Comparison of ENCODE assay signal across 15 cellular contexts in the genomic region with DNA sequence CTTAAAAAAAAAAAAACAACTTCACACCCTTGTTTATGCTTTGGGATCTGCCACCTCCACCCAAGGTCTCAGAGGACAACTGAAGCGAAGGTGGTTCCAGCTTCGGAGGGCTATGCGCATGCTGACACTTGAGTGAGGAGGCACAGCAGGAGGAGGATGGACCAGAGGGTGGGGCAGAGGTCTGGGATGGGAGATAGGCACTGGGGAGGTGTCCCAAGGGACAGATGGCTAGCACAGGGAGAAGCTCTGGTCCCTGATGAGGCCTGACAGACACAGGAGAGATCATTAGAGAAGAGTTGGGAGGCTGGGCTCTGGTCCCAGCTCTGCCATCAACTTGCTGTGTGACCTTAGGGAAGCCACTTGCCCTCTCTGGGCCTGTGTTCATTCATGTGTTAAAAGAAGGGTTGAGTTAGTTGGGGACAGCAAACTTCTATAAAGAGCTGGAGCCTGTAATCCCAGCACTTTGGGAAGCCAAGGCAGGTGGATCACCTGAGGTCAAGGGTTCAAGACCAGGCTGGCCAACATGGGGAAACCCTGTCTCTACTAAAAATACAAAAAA. TPM values are rescaled to one million over a fixed set of nuclear protein-coding genes. Genes with fewer than 3 reads are reported as not detected.
DNase-seq lines count a peak whose midpoint lies in the region; ATAC-seq, FAIRE-seq and TF ChIP-seq lines count a peak whose summit lies in the region.
"Had no signal": no experiment of that assay in that cellular context is flagged by ENCODE, and none has a peak within 500 bp of the region (broad histone marks: within the 10 kb centered on the region; RNA-seq: fewer than 3 reads in every experiment).

No MANE protein-coding gene starts in this region.

- no peak for DNase-seq in A549 (ENCODE audit: low read depth in 1 of 2, low spot score in 1 of 2)
- DNase-seq in HUDEP-2 (lab: John Stamatoyannopoulos, UW; ENCODE audit: unreplicated experiment in 76 of 76), result peak in 72 of 76 experiments; percentile 12 to 91 (median 67)
- peak; percentile 48 to 82 (median 64) for DNase-seq in K562 (ENCODE audit: extremely low read depth in 1 of 4, low spot score in 3 of 4)
- DNase-seq in HepG2 (ENCODE audit: low spot score), result no peak
- DNase-seq in SHP77 treated with DMSO at 0.1 percent for 48 hours (lab: John Stamatoyannopoulos, UW), result no peak
- DNase-seq in NOMO-1 (lab: John Stamatoyannopoulos, UW; ENCODE audit: unreplicated experiment in 2 of 2), result no peak
- DNase-seq: C1 segment of cervical spinal cord; CD4-positive, alpha-beta memory T cell; DMS79; H7 had no signal

- H4K20me1 ChIP-seq in K562 (replicated peaks; ENCODE audit: control insufficient read depth, insufficient read depth, low read length), result no peaks in the 10 kb centered on the region
- no peaks in the 10 kb centered on the region for H4K20me1 ChIP-seq in HepG2 (ENCODE audit: insufficient read depth, low read length)

- CTCF ChIA-PET in A549 (lab: Yijun Ruan, JAX), result interaction anchor here (0.6 to 1.9 kb wide), 5 partner anchors 11 to 110 kb away, joined by 3 to 8 read pairs (median 6); no protein-coding TSS in a partner anchor
- CTCF ChIA-PET in K562 (lab: Yijun Ruan, JAX; ENCODE audit: low intra/inter-chr PET ratio), result no interaction called here
- CTCF ChIA-PET in HepG2 (lab: Yijun Ruan, JAX; ENCODE audit: low intra/inter-chr PET ratio, low total read pairs), result no interaction called here

- ATAC-seq in A549 (no peak), K562 (no peak; the same call in 2 of the 3 replicates), HepG2 (no peak), HG03108 (IDR thresholded peaks at IDR 0.05; ENCODE audit: unreplicated experiment) (no peak), gastroesophageal sphincter (no peak)
- ATAC-seq: GM23338 had no signal

- H3K9ac ChIP-seq in K562 (ENCODE audit: insufficient read depth in 1 of 2, low read depth in 2 of 2, low read length in 2 of 2) (no peak overlapping the region; a peak in 1 of 4 replicates), HepG2 (ENCODE audit: insufficient read depth, low read depth, low read length) (no peak overlapping the region)

- peaks cover 4% of the 10 kb centered on the region for H3K9me1 ChIP-seq in K562 (ENCODE audit: control insufficient read depth, insufficient read depth, low read length)

- TF ChIP-seq CTCF in A549 (IDR thresholded peaks at IDR 0.05) (no peak), K562 (IDR thresholded peaks at IDR 0.05 in 2 of 3, conservative IDR thresholded peaks at IDR 0.05 in 1 of 3; ENCODE audit: insufficient read depth in 2 of 3, low read depth in 1 of 3, low read length in 3 of 3) (no peak), HepG2 (CRISPR knock-in tag; IDR thresholded peaks at IDR 0.05) (no peak), gastroesophageal sphincter (IDR thresholded peaks at IDR 0.05) (no peak)

- H3K9me3 ChIP-seq in A549, result no peaks in the 10 kb centered on the region
- no peaks in the 10 kb centered on the region; the same call in 1 of the 2 replicates for H3K9me3 ChIP-seq in K562 (replicated peaks; ENCODE audit: control insufficient read depth, insufficient read depth, low read depth, low read length)
- H3K9me3 ChIP-seq in HepG2 (ENCODE audit: low read length), result no peaks in the 10 kb centered on the region
- no peaks in the 10 kb centered on the region for H3K9me3 ChIP-seq in gastroesophageal sphincter

- FAIRE-seq in A549 (lab: Jason Lieb, UNC), result no peak
- FAIRE-seq in K562 (lab: Jason Lieb, UNC), result no peak
- no peak for FAIRE-seq in HepG2 (lab: Jason Lieb, UNC)
- FAIRE-seq: GM12891, HTR-8/SVneo had no signal

- no peak for TF ChIP-seq EP300 in A549 (IDR thresholded peaks at IDR 0.05)
- TF ChIP-seq EP300 in K562 (IDR thresholded peaks at IDR 0.05; ENCODE audit: low read length), result no peak
- no peak for TF ChIP-seq EP300 in HepG2 (IDR thresholded peaks at IDR 0.05; ENCODE audit: low read depth in 2 of 2, low read length in 2 of 2)
- TF ChIP-seq EP300 in HepG2 (CRISPR knock-in tag; IDR thresholded peaks at IDR 0.05; ENCODE audit: borderline replicate concordance), result no peak
- no peak for TF ChIP-seq EP300 in gastroesophageal sphincter (IDR thresholded peaks at IDR 0.05)

- WGBS in A549 (ENCODE audit: missing lambda C conversion rate), result 95% methylated on average over 3 of the region's 3 CpGs
- WGBS in K562 (ENCODE audit: insufficient coverage, low coverage, missing lambda C conversion rate), result 70% methylated on average over 3 of the region's 3 CpGs
- WGBS in HepG2 (ENCODE audit: low lambda C conversion rate), result 98% methylated on average over 3 of the region's 3 CpGs
- WGBS in gastroesophageal sphincter (ENCODE audit: low coverage in 1 of 2), 2 donors, result 83 to 95% methylated on average over 1 to 3 of the region's 3 CpGs

- in situ Hi-C loops in K562 (cut with MboI) (no loop called here), HepG2 (cut with HindIII; ENCODE audit: extremely low pct_ligation_motif_present, low pct_unique_long_range_greater_than_20kb) (no loop called here)

- peaks cover 94% of the 10 kb centered on the region; the same call in 2 of the 3 replicates for H3K36me3 ChIP-seq in K562 (ENCODE audit: control insufficient read depth, insufficient read depth, low read length)
- peaks cover 4 to 47% of the 10 kb centered on the region in 2 experiments; a peak in 4 of 5 replicates for H3K36me3 ChIP-seq in HepG2 (replicated peaks in 1 of 2; ENCODE audit: control insufficient read depth in 1 of 2, insufficient read depth in 2 of 2, low read length in 2 of 2)
- H3K36me3 ChIP-seq in gastroesophageal sphincter, result no peaks in the 10 kb centered on the region

- no peak for TF ChIP-seq POLR2A in A549 (IDR thresholded peaks at IDR 0.05; ENCODE audit: low read length)
- no peak for TF ChIP-seq POLR2A in K562 (conservative IDR thresholded peaks at IDR 0.05)
- no peak for TF ChIP-seq POLR2A in HepG2 (IDR thresholded peaks at IDR 0.05; ENCODE audit: insufficient read depth in 1 of 2, low read depth in 2 of 2, low read length in 2 of 2)
- TF ChIP-seq POLR2A in gastroesophageal sphincter (IDR thresholded peaks at IDR 0.05), result no peak

- no peak overlapping the region for H2AFZ ChIP-seq in K562 (ENCODE audit: low read depth, low read length)
- no peak overlapping the region for H2AFZ ChIP-seq in HepG2 (ENCODE audit: low read length)
- H2AFZ ChIP-seq: GM23338 had no signal

- no peaks in the 10 kb centered on the region for H3K27me3 ChIP-seq in K562 (ENCODE audit: control insufficient read depth in 2 of 2, insufficient read depth in 2 of 2, low read length in 2 of 2)
- H3K27me3 ChIP-seq in HepG2 (ENCODE audit: control insufficient read depth in 1 of 2, insufficient read depth in 2 of 2, low read length in 2 of 2), result no peaks in the 10 kb centered on the region
- no peaks in the 10 kb centered on the region for H3K27me3 ChIP-seq in gastroesophageal sphincter

- H3K4me3 ChIP-seq in A549, result no peak overlapping the region
- no peak overlapping the region for H3K4me3 ChIP-seq in K562
- H3K4me3 ChIP-seq in HepG2 (replicated peaks in 1 of 3; ENCODE audit: insufficient read depth in 1 of 3, low read depth in 2 of 3, low read length in 3 of 3), result no peak overlapping the region
- H3K4me3 ChIP-seq in gastroesophageal sphincter, result no peak overlapping the region
- H3K4me3 ChIP-seq: GM23338 had no signal

- H3K4me2 ChIP-seq in A549, result no peak overlapping the region
- no peak overlapping the region for H3K4me2 ChIP-seq in K562 (ENCODE audit: insufficient read depth, low read length)
- H3K4me2 ChIP-seq in HepG2 (ENCODE audit: low read depth, low read length), result no peak overlapping the region
- H3K4me2 ChIP-seq: GM23338 had no signal

- H3K79me2 ChIP-seq in K562 (ENCODE audit: control insufficient read depth, insufficient read depth, low read length) (no peaks in the 10 kb centered on the region), HepG2 (ENCODE audit: insufficient read depth, low read length) (no peaks in the 10 kb centered on the region)

- intact Hi-C loops in K562 (cut with micrococcal nuclease) (no loop called here), HepG2 (cut with micrococcal nuclease; ENCODE audit: unreplicated experiment) (no loop called here)

- POLR2A ChIA-PET in A549 (lab: Yijun Ruan, JAX), result no interaction called here
- POLR2A ChIA-PET in K562 (lab: Yijun Ruan, JAX), result interaction anchor here (0.6 to 6.0 kb wide), 6 partner anchors 8 to 187 kb away, joined by 3 to 65 read pairs (median 4); no protein-coding TSS in a partner anchor
- POLR2A ChIA-PET in HepG2 (lab: Yijun Ruan, JAX), result no interaction called here

- H3K4me1 ChIP-seq in A549 (no peaks in the 10 kb centered on the region), K562 (replicated peaks in 1 of 2; ENCODE audit: control insufficient read depth in 2 of 2, insufficient read depth in 2 of 2, low read length in 2 of 2) (no peaks in the 10 kb centered on the region; a peak in 3 of 5 replicates), HepG2 (ENCODE audit: insufficient read depth, low read length) (no peaks in the 10 kb centered on the region), gastroesophageal sphincter (no peaks in the 10 kb centered on the region)

- no peak overlapping the region for H3K27ac ChIP-seq in A549
- H3K27ac ChIP-seq in K562 (ENCODE audit: extremely low read depth, low read depth, low read length), result no peak overlapping the region
- no peak overlapping the region for H3K27ac ChIP-seq in HepG2 (ENCODE audit: extremely low read length, insufficient read depth, low read length)
- no peak overlapping the region for H3K27ac ChIP-seq in gastroesophageal sphincter

- no peak for TF ChIP-seq RAD21 in A549 (conservative IDR thresholded peaks at IDR 0.05 in 1 of 2, IDR thresholded peaks at IDR 0.05 in 1 of 2)
- TF ChIP-seq RAD21 in K562 (CRISPR knock-in tag; conservative IDR thresholded peaks at IDR 0.05 in 1 of 2, IDR thresholded peaks at IDR 0.05 in 1 of 2), result no peak
- no peak for TF ChIP-seq RAD21 in HepG2 (CRISPR knock-in tag; IDR thresholded peaks at IDR 0.05)

- BruUV-seq in K562 (replicated peaks; lab: Mats Ljungman, UMichigan) (no TSS peak), HepG2 (replicated peaks; lab: Mats Ljungman, UMichigan) (no TSS peak)

RNA-seq across cellular contexts. Expression of gene E2F2, which starts 16.8 kb away (rescaled TPM):
- 0.90 and 1.6 TPM in 2 replicates for polyA plus RNA-seq in A549 (2011; rRNA removed)
- 1.8 and 2.4 TPM in 2 replicates for polyA plus RNA-seq in A549 (2012; cell fraction: cytosol; rRNA removed)
- 6.3 and 9.0 TPM in 2 replicates for polyA plus RNA-seq in A549 (2012; cell fraction: nucleus; rRNA removed)
- 3.4 to 3.9 TPM (median 3.4 TPM) in 3 replicates for polyA plus RNA-seq in A549 (2017; fragmentation: RNase III; extraction: RNeasy Plus Mini Kit Qiagen cat#74134 plus additional on column Dnase treatment)
- 3.0 and 3.3 TPM in 2 replicates for polyA minus RNA-seq in A549 (2011; rRNA and poly(A)+ RNA removed)
- total RNA-seq in K562 (2011; cell fraction: chromatin; rRNA removed; ENCODE audit: low replicate concordance), result 29.6 and 39.0 TPM in 2 replicates
- 13.2 and 15.8 TPM in 2 replicates for total RNA-seq in K562 (2011; cell fraction: nucleolus; rRNA removed)
- total RNA-seq in K562 (2011; cell fraction: nucleoplasm; rRNA removed), result 21.7 and 23.2 TPM in 2 replicates
- total RNA-seq in K562 (2014; rRNA removed), result 14.9 and 19.9 TPM in 2 replicates
- total RNA-seq in K562 (2014; rRNA removed; fragmentation: Illumina TruSeq; extraction: Trizol), result 11.0 and 11.4 TPM in 2 replicates
- total RNA-seq in K562 (2015; rRNA removed; fragmentation: Illumina TruSeq; extraction: Trizol), result 11.7 and 12.0 TPM in 2 replicates
- 22.5 and 25.3 TPM in 2 replicates for total RNA-seq in K562 (2021)
- polyA plus RNA-seq in K562 (2011; rRNA removed), result 3.1 and 4.2 TPM in 2 replicates
- polyA plus RNA-seq in K562 (2011; cell fraction: cytosol; rRNA removed), result 3.0 and 3.9 TPM in 2 replicates
- polyA plus RNA-seq in K562 (2011; cell fraction: nucleus; rRNA removed), result 8.1 and 9.2 TPM in 2 replicates
- 9.2 and 10.2 TPM in 2 replicates for polyA plus RNA-seq in K562 (2012)
- polyA plus RNA-seq in K562 (2014; fragmentation: Illumina TruSeq; extraction: Trizol), result 14.3 and 16.1 TPM in 2 replicates
- polyA plus RNA-seq in K562 (2014; fragmentation: Nextera tagmentation; extraction: Ambion mirVana), result 1 to 10 TPM; 3.8 to 4.0 TPM
- polyA plus RNA-seq in K562 (2014; rRNA removed), result 10.1 and 10.3 TPM in 2 replicates
- polyA minus RNA-seq in K562 (2011; rRNA and poly(A)+ RNA removed), result 3.5 and 4.7 TPM in 2 replicates
- polyA minus RNA-seq in K562 (2011; cell fraction: cytosol; rRNA and poly(A)+ RNA removed), result 5.8 and 6.5 TPM in 2 replicates
- polyA minus RNA-seq in K562 (2011; cell fraction: nucleus; rRNA and poly(A)+ RNA removed), result 5.1 and 8.9 TPM in 2 replicates
- 5.7 and 6.6 TPM in 2 replicates for total RNA-seq in HepG2 (2016; rRNA removed; fragmentation: Illumina TruSeq; extraction: Trizol)
- total RNA-seq in HepG2 (2016; cell fraction: cytosol; rRNA removed; fragmentation: Illumina TruSeq; extraction: Trizol; ENCODE audit: low read depth), result 1.1 and 1.3 TPM in 2 replicates
- total RNA-seq in HepG2 (2016; cell fraction: insoluble cytoplasmic fraction; rRNA removed; fragmentation: Illumina TruSeq; extraction: Trizol), result 4.9 and 6.0 TPM in 2 replicates
- 2.6 TPM in 2 replicates for total RNA-seq in HepG2 (2016; cell fraction: membrane; rRNA removed; fragmentation: Illumina TruSeq; extraction: Trizol)
- total RNA-seq in HepG2 (2016; cell fraction: nucleus; rRNA removed; fragmentation: Illumina TruSeq; extraction: Trizol), result 5.1 and 7.1 TPM in 2 replicates
- 0.50 and 0.65 TPM in 2 replicates for polyA plus RNA-seq in HepG2 (2011; rRNA removed)
- polyA plus RNA-seq in HepG2 (2011; cell fraction: cytosol; rRNA removed), result 0.29 and 0.35 TPM in 2 replicates
- polyA plus RNA-seq in HepG2 (2011; cell fraction: nucleus; rRNA removed), result 1.9 TPM in 2 replicates
- polyA plus RNA-seq in HepG2 (2012), result 0.63 and 1.4 TPM in 2 replicates
- polyA plus RNA-seq in HepG2 (2016; cell fraction: cytosol; fragmentation: Illumina TruSeq; extraction: Trizol; ENCODE audit: low read depth), result 0.24 and 0.26 TPM in 2 replicates
- polyA plus RNA-seq in HepG2 (2016; cell fraction: insoluble cytoplasmic fraction; fragmentation: Illumina TruSeq; extraction: Trizol; ENCODE audit: low read depth), result 3.4 and 4.2 TPM in 2 replicates
- polyA plus RNA-seq in HepG2 (2016; cell fraction: membrane; fragmentation: Illumina TruSeq; extraction: Trizol; ENCODE audit: low read depth), result 0.62 and 0.69 TPM in 2 replicates
- polyA plus RNA-seq in HepG2 (2016; cell fraction: nucleus; fragmentation: Illumina TruSeq; extraction: Trizol; ENCODE audit: insufficient read depth, low read depth), result 12.8 and 14.2 TPM in 2 replicates
- polyA minus RNA-seq in HepG2 (2011; rRNA and poly(A)+ RNA removed; ENCODE audit: low replicate concordance), result 1.8 and 19.5 TPM in 2 replicates
- polyA minus RNA-seq in HepG2 (2011; cell fraction: cytosol; rRNA and poly(A)+ RNA removed), result 0.79 and 1.1 TPM in 2 replicates
- polyA minus RNA-seq in HepG2 (2011; cell fraction: nucleus; rRNA and poly(A)+ RNA removed), result 0.87 and 1.3 TPM in 2 replicates
- total RNA-seq in gastroesophageal sphincter, result under 1 TPM in 2 of 4 donors, not detected in 2; 0.08 to 0.17 TPM

RNA-seq across cellular contexts. Expression of gene ASAP3, which starts 30.2 kb away (rescaled TPM):
- 5.2 and 5.6 TPM in 2 replicates for polyA plus RNA-seq in A549 (2011; rRNA removed)
- polyA plus RNA-seq in A549 (2012; cell fraction: cytosol; rRNA removed), result 4.3 and 5.6 TPM in 2 replicates
- polyA plus RNA-seq in A549 (2012; cell fraction: nucleus; rRNA removed), result 19.5 and 21.2 TPM in 2 replicates
- polyA plus RNA-seq in A549 (2017; fragmentation: RNase III; extraction: RNeasy Plus Mini Kit Qiagen cat#74134 plus additional on column Dnase treatment), result 3.9 to 4.9 TPM (median 4.0 TPM) in 3 replicates
- polyA minus RNA-seq in A549 (2011; rRNA and poly(A)+ RNA removed), result 10.3 and 10.7 TPM in 2 replicates
- 34.4 and 65.3 TPM in 2 replicates for total RNA-seq in K562 (2011; cell fraction: chromatin; rRNA removed; ENCODE audit: low replicate concordance)
- 32.2 and 34.5 TPM in 2 replicates for total RNA-seq in K562 (2011; cell fraction: nucleolus; rRNA removed)
- total RNA-seq in K562 (2011; cell fraction: nucleoplasm; rRNA removed), result 33.9 and 40.0 TPM in 2 replicates
- total RNA-seq in K562 (2014; rRNA removed), result 19.0 and 23.0 TPM in 2 replicates
- total RNA-seq in K562 (2014; rRNA removed; fragmentation: Illumina TruSeq; extraction: Trizol), result 14.3 and 14.8 TPM in 2 replicates
- total RNA-seq in K562 (2015; rRNA removed; fragmentation: Illumina TruSeq; extraction: Trizol), result 15.7 and 17.4 TPM in 2 replicates
- total RNA-seq in K562 (2021), result 27.6 and 31.2 TPM in 2 replicates
- polyA plus RNA-seq in K562 (2011; rRNA removed), result 16.1 and 25.4 TPM in 2 replicates
- 17.1 and 17.2 TPM in 2 replicates for polyA plus RNA-seq in K562 (2011; cell fraction: cytosol; rRNA removed)
- 63.8 and 76.4 TPM in 2 replicates for polyA plus RNA-seq in K562 (2011; cell fraction: nucleus; rRNA removed)
- polyA plus RNA-seq in K562 (2012), result 17.6 and 38.9 TPM in 2 replicates
- 21.3 and 22.3 TPM in 2 replicates for polyA plus RNA-seq in K562 (2014; fragmentation: Illumina TruSeq; extraction: Trizol)
- 1 to 10 TPM; 1.7 to 2.8 TPM for polyA plus RNA-seq in K562 (2014; fragmentation: Nextera tagmentation; extraction: Ambion mirVana)
- 17.9 and 20.3 TPM in 2 replicates for polyA plus RNA-seq in K562 (2014; rRNA removed)
- 16.7 and 24.0 TPM in 2 replicates for polyA minus RNA-seq in K562 (2011; rRNA and poly(A)+ RNA removed)
- polyA minus RNA-seq in K562 (2011; cell fraction: cytosol; rRNA and poly(A)+ RNA removed), result 15.0 TPM in 2 replicates
- 10.9 and 21.7 TPM in 2 replicates for polyA minus RNA-seq in K562 (2011; cell fraction: nucleus; rRNA and poly(A)+ RNA removed)
- 28.6 and 37.0 TPM in 2 replicates for total RNA-seq in HepG2 (2016; rRNA removed; fragmentation: Illumina TruSeq; extraction: Trizol)
- 2.7 and 3.4 TPM in 2 replicates for total RNA-seq in HepG2 (2016; cell fraction: cytosol; rRNA removed; fragmentation: Illumina TruSeq; extraction: Trizol; ENCODE audit: low read depth)
- total RNA-seq in HepG2 (2016; cell fraction: insoluble cytoplasmic fraction; rRNA removed; fragmentation: Illumina TruSeq; extraction: Trizol), result 22.9 and 36.7 TPM in 2 replicates
- 11.2 and 12.2 TPM in 2 replicates for total RNA-seq in HepG2 (2016; cell fraction: membrane; rRNA removed; fragmentation: Illumina TruSeq; extraction: Trizol)
- 38.3 and 42.3 TPM in 2 replicates for total RNA-seq in HepG2 (2016; cell fraction: nucleus; rRNA removed; fragmentation: Illumina TruSeq; extraction: Trizol)
- polyA plus RNA-seq in HepG2 (2011; rRNA removed), result 32.6 and 39.4 TPM in 2 replicates
- 15.0 and 17.0 TPM in 2 replicates for polyA plus RNA-seq in HepG2 (2011; cell fraction: cytosol; rRNA removed)
- 159 and 182 TPM in 2 replicates for polyA plus RNA-seq in HepG2 (2011; cell fraction: nucleus; rRNA removed)
- polyA plus RNA-seq in HepG2 (2012), result 11.8 and 19.4 TPM in 2 replicates
- polyA plus RNA-seq in HepG2 (2016; cell fraction: cytosol; fragmentation: Illumina TruSeq; extraction: Trizol; ENCODE audit: low read depth), result 1.9 and 2.7 TPM in 2 replicates
- 17.8 and 23.3 TPM in 2 replicates for polyA plus RNA-seq in HepG2 (2016; cell fraction: insoluble cytoplasmic fraction; fragmentation: Illumina TruSeq; extraction: Trizol; ENCODE audit: low read depth)
- 5.9 and 6.1 TPM in 2 replicates for polyA plus RNA-seq in HepG2 (2016; cell fraction: membrane; fragmentation: Illumina TruSeq; extraction: Trizol; ENCODE audit: low read depth)
- polyA plus RNA-seq in HepG2 (2016; cell fraction: nucleus; fragmentation: Illumina TruSeq; extraction: Trizol; ENCODE audit: insufficient read depth, low read depth), result 81.5 and 89.0 TPM in 2 replicates
- 8.3 and 44.4 TPM in 2 replicates for polyA minus RNA-seq in HepG2 (2011; rRNA and poly(A)+ RNA removed; ENCODE audit: low replicate concordance)
- polyA minus RNA-seq in HepG2 (2011; cell fraction: cytosol; rRNA and poly(A)+ RNA removed), result 11.9 and 18.9 TPM in 2 replicates
- 19.4 and 24.2 TPM in 2 replicates for polyA minus RNA-seq in HepG2 (2011; cell fraction: nucleus; rRNA and poly(A)+ RNA removed)
- 10 to 100 TPM; 21.3 to 37.7 (median 31.0) TPM for total RNA-seq in gastroesophageal sphincter

RNA-seq across cellular contexts. Expression of gene ID3, which starts 45.1 kb away (rescaled TPM):
- polyA plus RNA-seq in A549 (2011; rRNA removed) (171 and 193 TPM in 2 replicates), A549 (2017; fragmentation: RNase III; extraction: RNeasy Plus Mini Kit Qiagen cat#74134 plus additional on column Dnase treatment) (209 to 336 TPM (median 288 TPM) in 3 replicates), K562 (2011; rRNA removed) (28.6 and 59.8 TPM in 2 replicates), K562 (2014; fragmentation: Illumina TruSeq; extraction: Trizol) (23.5 and 30.8 TPM in 2 replicates), K562 (2014; fragmentation: Nextera tagmentation; extraction: Ambion mirVana) (10 to 100 TPM in 1 of 2 experiments, 1 to 10 TPM in 1; 6.8 to 13.2 TPM), K562 (2014; rRNA removed) (44.4 and 54.2 TPM in 2 replicates), HepG2 (2011; rRNA removed) (34.9 and 64.8 TPM in 2 replicates)
- 847 and 922 TPM in 2 replicates for polyA plus RNA-seq in A549 (2012; cell fraction: cytosol; rRNA removed)
- polyA plus RNA-seq in A549 (2012; cell fraction: nucleus; rRNA removed), result 1,068 and 1,236 TPM in 2 replicates
- 142 and 176 TPM in 2 replicates for polyA minus RNA-seq in A549 (2011; rRNA and poly(A)+ RNA removed)
- 41.1 and 121 TPM in 2 replicates for total RNA-seq in K562 (2011; cell fraction: chromatin; rRNA removed; ENCODE audit: low replicate concordance)
- 126 and 137 TPM in 2 replicates for total RNA-seq in K562 (2011; cell fraction: nucleolus; rRNA removed)
- total RNA-seq in K562 (2011; cell fraction: nucleoplasm; rRNA removed), result 87.5 and 98.1 TPM in 2 replicates
- total RNA-seq in K562 (2014; rRNA removed) (50.9 and 59.4 TPM in 2 replicates), K562 (2014; rRNA removed; fragmentation: Illumina TruSeq; extraction: Trizol) (12.6 and 17.2 TPM in 2 replicates), K562 (2015; rRNA removed; fragmentation: Illumina TruSeq; extraction: Trizol) (17.7 and 20.4 TPM in 2 replicates), K562 (2021) (42.2 and 44.8 TPM in 2 replicates), HepG2 (2016; rRNA removed; fragmentation: Illumina TruSeq; extraction: Trizol) (67.8 and 115 TPM in 2 replicates), gastroesophageal sphincter (100 to 1,000 TPM; 144 to 270 (median 221) TPM)
- 78.3 and 218 TPM in 2 replicates for polyA plus RNA-seq in K562 (2011; cell fraction: cytosol; rRNA removed)
- polyA plus RNA-seq in K562 (2011; cell fraction: nucleus; rRNA removed), result 52.1 and 90.3 TPM in 2 replicates
- polyA plus RNA-seq in K562 (2012), result 63.0 and 66.6 TPM in 2 replicates
- 9.7 and 17.8 TPM in 2 replicates for polyA minus RNA-seq in K562 (2011; rRNA and poly(A)+ RNA removed)
- polyA minus RNA-seq in K562 (2011; cell fraction: cytosol; rRNA and poly(A)+ RNA removed), result 23.9 and 44.6 TPM in 2 replicates
- polyA minus RNA-seq in K562 (2011; cell fraction: nucleus; rRNA and poly(A)+ RNA removed), result 65.3 and 68.1 TPM in 2 replicates
- total RNA-seq in HepG2 (2016; cell fraction: cytosol; rRNA removed; fragmentation: Illumina TruSeq; extraction: Trizol; ENCODE audit: low read depth), result 119 and 126 TPM in 2 replicates
- 65.6 and 120 TPM in 2 replicates for total RNA-seq in HepG2 (2016; cell fraction: insoluble cytoplasmic fraction; rRNA removed; fragmentation: Illumina TruSeq; extraction: Trizol)
- 79.8 and 82.4 TPM in 2 replicates for total RNA-seq in HepG2 (2016; cell fraction: membrane; rRNA removed; fragmentation: Illumina TruSeq; extraction: Trizol)
- 82.3 and 85.6 TPM in 2 replicates for total RNA-seq in HepG2 (2016; cell fraction: nucleus; rRNA removed; fragmentation: Illumina TruSeq; extraction: Trizol)
- polyA plus RNA-seq in HepG2 (2011; cell fraction: cytosol; rRNA removed), result 40.3 and 106 TPM in 2 replicates
- polyA plus RNA-seq in HepG2 (2011; cell fraction: nucleus; rRNA removed), result 50.4 and 124 TPM in 2 replicates
- 19.1 and 19.4 TPM in 2 replicates for polyA plus RNA-seq in HepG2 (2012)
- polyA plus RNA-seq in HepG2 (2016; cell fraction: cytosol; fragmentation: Illumina TruSeq; extraction: Trizol; ENCODE audit: low read depth), result 19.4 and 20.9 TPM in 2 replicates
- 67.3 and 67.6 TPM in 2 replicates for polyA plus RNA-seq in HepG2 (2016; cell fraction: insoluble cytoplasmic fraction; fragmentation: Illumina TruSeq; extraction: Trizol; ENCODE audit: low read depth)
- 27.8 and 28.9 TPM in 2 replicates for polyA plus RNA-seq in HepG2 (2016; cell fraction: membrane; fragmentation: Illumina TruSeq; extraction: Trizol; ENCODE audit: low read depth)
- polyA plus RNA-seq in HepG2 (2016; cell fraction: nucleus; fragmentation: Illumina TruSeq; extraction: Trizol; ENCODE audit: insufficient read depth, low read depth), result 106 and 110 TPM in 2 replicates
- 66.2 and 315 TPM in 2 replicates for polyA minus RNA-seq in HepG2 (2011; rRNA and poly(A)+ RNA removed; ENCODE audit: low replicate concordance)
- 18.4 and 43.5 TPM in 2 replicates for polyA minus RNA-seq in HepG2 (2011; cell fraction: cytosol; rRNA and poly(A)+ RNA removed)
- 53.5 and 115 TPM in 2 replicates for polyA minus RNA-seq in HepG2 (2011; cell fraction: nucleus; rRNA and poly(A)+ RNA removed)

Comparison
In these comparisons a context has a peak if more than half of its experiments do, and no peak if none do; other contexts are left out.
1. DNase-seq: peak in HUDEP-2 (72 of 76) and K562 (4 of 4); none in A549 (0 of 2), HepG2 (single experiment), SHP77 treated with DMSO at 0.1 percent for 48 hours (single experiment) and NOMO-1 (0 of 2).